ENCODE assay signal across 1 cellular context in genomic region chr5:179795049-179795862, GRCh38.
A peak's percentile ranks its signal among the peaks of the same experiment; 100 is the strongest.
TF ChIP-seq lines count a peak whose summit lies in the region.

No MANE protein-coding gene starts in this region.

TF ChIP-seq in HEK293, 187 proteins besides CTCF, POLR2A, EP300 and RAD21 (continued from another document):
- peak; percentile 82 for TF ChIP-seq ZBTB48 (tag by site-specific recombination; IDR thresholded peaks at IDR 0.05)
- TF ChIP-seq ZFHX2 (tag by site-specific recombination; conservative IDR thresholded peaks at IDR 0.05) = peak; percentile 74
- no peak for TF ChIP-seq ZNF664 (tag by site-specific recombination; IDR thresholded peaks at IDR 0.05)
- peak; percentile 68 for TF ChIP-seq SP3 (tag by site-specific recombination; IDR thresholded peaks at IDR 0.05)
- TF ChIP-seq SP2 (tag by site-specific recombination; IDR thresholded peaks at IDR 0.05) = peak; percentile 74
- no peak for TF ChIP-seq ZBTB21 (tag by site-specific recombination; IDR thresholded peaks at IDR 0.05)
- peak; percentile 84 for TF ChIP-seq ZNF335 (tag by site-specific recombination; conservative IDR thresholded peaks at IDR 0.05)
- TF ChIP-seq ZNF704 (tag by site-specific recombination; IDR thresholded peaks at IDR 0.05) = no peak
- no peak for TF ChIP-seq ZNF404 (tag by site-specific recombination; IDR thresholded peaks at IDR 0.05)
- TF ChIP-seq BCL11A (tag by site-specific recombination; IDR thresholded peaks at IDR 0.05; ENCODE audit: low read depth) = no peak
- no peak for TF ChIP-seq REST (tag by site-specific recombination; IDR thresholded peaks at IDR 0.05)
- peak; percentile 61 for TF ChIP-seq ZIC2 (tag by site-specific recombination; IDR thresholded peaks at IDR 0.05)
- TF ChIP-seq GLIS2 (tag by site-specific recombination; IDR thresholded peaks at IDR 0.05) = 0 out of 2 replicates have a peak, but pooled peaks have one; percentile 54
- TF ChIP-seq ZNF175 (tag by site-specific recombination; IDR thresholded peaks at IDR 0.05) = no peak
- no peak for TF ChIP-seq ZNF18 (tag by site-specific recombination; IDR thresholded peaks at IDR 0.05)
- peak; percentile 90; the same call in 1 of the 2 replicates for TF ChIP-seq ZNF121 (tag by site-specific recombination; IDR thresholded peaks at IDR 0.05)
- no peak for TF ChIP-seq BCL11B (tag by site-specific recombination; IDR thresholded peaks at IDR 0.05; ENCODE audit: low read depth)
- no peak for TF ChIP-seq IKZF3 (tag by site-specific recombination; IDR thresholded peaks at IDR 0.05)
- no peak for TF ChIP-seq TCF7L2 (IDR thresholded peaks at IDR 0.05; ENCODE audit: borderline replicate concordance, low read depth, low read length)
- no peak for TF ChIP-seq ZSCAN4 (tag by site-specific recombination; IDR thresholded peaks at IDR 0.05)
- TF ChIP-seq ZNF302 (tag by site-specific recombination; IDR thresholded peaks at IDR 0.05; ENCODE audit: low read depth) = no peak
- no peak for TF ChIP-seq TSHZ1 (tag by site-specific recombination; IDR thresholded peaks at IDR 0.05; ENCODE audit: borderline replicate concordance)
- no peak for TF ChIP-seq ZNF48 (tag by site-specific recombination; IDR thresholded peaks at IDR 0.05)
- no peak for TF ChIP-seq PBX3 (CRISPR knock-in tag; IDR thresholded peaks at IDR 0.05)
- TF ChIP-seq EGR2 (tag by site-specific recombination; IDR thresholded peaks at IDR 0.05; ENCODE audit: low read depth) = peak; percentile 47; the same call in 1 of the 2 replicates
- no peak for TF ChIP-seq ZNF645 (tag by site-specific recombination; IDR thresholded peaks at IDR 0.05)
- TF ChIP-seq ZNF350 (tag by site-specific recombination; IDR thresholded peaks at IDR 0.05) = no peak
- no peak for TF ChIP-seq ZNF560 (tag by site-specific recombination; IDR thresholded peaks at IDR 0.05; ENCODE audit: borderline replicate concordance)
- no peak for TF ChIP-seq PRDM4 (tag by site-specific recombination; IDR thresholded peaks at IDR 0.05)
- peak; percentile 62 for TF ChIP-seq ZBTB17 (tag by site-specific recombination; IDR thresholded peaks at IDR 0.05)
- no peak; the same call in 1 of the 2 replicates for TF ChIP-seq SCRT2 (tag by site-specific recombination; IDR thresholded peaks at IDR 0.05)
- TF ChIP-seq ZNF544 (tag by site-specific recombination; IDR thresholded peaks at IDR 0.05) = no peak
- TF ChIP-seq BCL6B (tag by site-specific recombination; IDR thresholded peaks at IDR 0.05) = no peak
- peak; percentile 75 for TF ChIP-seq WT1 (tag by site-specific recombination; IDR thresholded peaks at IDR 0.05)
- TF ChIP-seq GLIS1 (tag by site-specific recombination; IDR thresholded peaks at IDR 0.05) = 0 out of 2 replicates have a peak, but pooled peaks have one; percentile 14
- TF ChIP-seq OVOL3 (tag by site-specific recombination; IDR thresholded peaks at IDR 0.05) = no peak
- TF ChIP-seq ZNF398 (tag by site-specific recombination; IDR thresholded peaks at IDR 0.05) = peak; percentile 49; the same call in 1 of the 2 replicates
- TF ChIP-seq ZNF416 (tag by site-specific recombination; IDR thresholded peaks at IDR 0.05) = no peak
- TF ChIP-seq KLF9 (tag by site-specific recombination; IDR thresholded peaks at IDR 0.05; ENCODE audit: low read depth) = peak; percentile 59
- TF ChIP-seq ZXDB (tag by site-specific recombination; IDR thresholded peaks at IDR 0.05) = peak; percentile 68
- no peak for TF ChIP-seq ZNF571 (tag by site-specific recombination; IDR thresholded peaks at IDR 0.05)
